In genomic region chr15:48408337-48408736, GRCh38 we compare ENCODE assay signal across 27 cellular contexts.
"Had no signal": no experiment of that assay in that cellular context is flagged by ENCODE, and none has a peak within 500 bp of the region (broad histone marks: within the 10 kb centered on the region; RNA-seq: fewer than 3 reads in every experiment).

No MANE protein-coding gene starts in this region.

- H3K4me1 ChIP-seq: pancreas had no signal

- H3K9me3 ChIP-seq: esophagus squamous epithelium, neutrophil, pancreas, thyroid gland, upper lobe of right lung had no signal

- ATAC-seq: activated T-cell treated with anti-CD3 and anti-CD28 coated beads, Interleukin-2, amount 50 U/mL, for 4 hours; left ventricle myocardium superior; natural killer cell; pancreas; right cardiac atrium; upper lobe of right lung had no signal

- H3K27me3 ChIP-seq: esophagus squamous epithelium, neutrophil, pancreas, thyroid gland, upper lobe of right lung had no signal

- FAIRE-seq: bronchial epithelial cell, pancreas had no signal

- H3K27ac ChIP-seq: neutrophil, pancreas, thyroid gland, upper lobe of right lung had no signal

- H3K4me3 ChIP-seq: coronary artery, esophagus squamous epithelium, pancreas, smooth muscle cell, thyroid gland, upper lobe of right lung had no signal

- H3K4me2 ChIP-seq: smooth muscle cell had no signal

- DNase-seq: activated CD4-positive, alpha-beta T cell treated with anti-CD3 and anti-CD28 coated beads for 4 hours; activated CD4-positive, alpha-beta T cell treated with anti-CD3 and anti-CD28 coated beads, Interleukin-2, amount 50 U/mL, for 48 hours; activated CD4-positive, CD25-positive, alpha-beta regulatory T cell; activated CD8-positive, alpha-beta memory T cell treated with anti-CD3 and anti-CD28 coated beads, Interleukin-2, amount 50 U/mL, for 48 hours; activated naive CD4-positive, alpha-beta T cell treated with Interleukin-2 at 50 U/mL for 16 hours; activated naive CD8-positive, alpha-beta T cell treated with anti-CD3 and anti-CD28 coated beads for 36 hours; activated T-cell treated with anti-CD3 and anti-CD28 coated beads, Interleukin-2, amount 50 U/mL, for 4 hours; amniotic stem cell; esophagus squamous epithelium; foreskin fibroblast; glutamatergic neuron; hippocampal formation; kidney glomerular epithelial cell; left ventricle myocardium superior; mammary epithelial cell; midbrain; natural killer cell; pancreas; right cardiac atrium; stimulated activated CD4-positive, alpha-beta T cell treated with anti-CD3 and anti-CD28 coated beads, Interleukin-4, amount 100 ng/mL, for 1 hour; stimulated activated naive CD4-positive, alpha-beta T cell treated with Interleukin-2 at 50 U/mL for 16 hours; thyroid gland; upper lobe of right lung had no signal

- H3K36me3 ChIP-seq: esophagus squamous epithelium, pancreas, upper lobe of right lung had no signal
